8 cellular contexts compared by ENCODE assay signal in genomic region chr6:136792066-136792944, GRCh38. TPM values are rescaled to one million over a fixed set of nuclear protein-coding genes. Genes with fewer than 3 reads are reported as not detected.
A peak's percentile ranks its signal among the peaks of the same experiment; 100 is the strongest.
DNase-seq lines count a peak whose midpoint lies in the region; ATAC-seq and TF ChIP-seq lines count a peak whose summit lies in the region.

A gene with protein sequence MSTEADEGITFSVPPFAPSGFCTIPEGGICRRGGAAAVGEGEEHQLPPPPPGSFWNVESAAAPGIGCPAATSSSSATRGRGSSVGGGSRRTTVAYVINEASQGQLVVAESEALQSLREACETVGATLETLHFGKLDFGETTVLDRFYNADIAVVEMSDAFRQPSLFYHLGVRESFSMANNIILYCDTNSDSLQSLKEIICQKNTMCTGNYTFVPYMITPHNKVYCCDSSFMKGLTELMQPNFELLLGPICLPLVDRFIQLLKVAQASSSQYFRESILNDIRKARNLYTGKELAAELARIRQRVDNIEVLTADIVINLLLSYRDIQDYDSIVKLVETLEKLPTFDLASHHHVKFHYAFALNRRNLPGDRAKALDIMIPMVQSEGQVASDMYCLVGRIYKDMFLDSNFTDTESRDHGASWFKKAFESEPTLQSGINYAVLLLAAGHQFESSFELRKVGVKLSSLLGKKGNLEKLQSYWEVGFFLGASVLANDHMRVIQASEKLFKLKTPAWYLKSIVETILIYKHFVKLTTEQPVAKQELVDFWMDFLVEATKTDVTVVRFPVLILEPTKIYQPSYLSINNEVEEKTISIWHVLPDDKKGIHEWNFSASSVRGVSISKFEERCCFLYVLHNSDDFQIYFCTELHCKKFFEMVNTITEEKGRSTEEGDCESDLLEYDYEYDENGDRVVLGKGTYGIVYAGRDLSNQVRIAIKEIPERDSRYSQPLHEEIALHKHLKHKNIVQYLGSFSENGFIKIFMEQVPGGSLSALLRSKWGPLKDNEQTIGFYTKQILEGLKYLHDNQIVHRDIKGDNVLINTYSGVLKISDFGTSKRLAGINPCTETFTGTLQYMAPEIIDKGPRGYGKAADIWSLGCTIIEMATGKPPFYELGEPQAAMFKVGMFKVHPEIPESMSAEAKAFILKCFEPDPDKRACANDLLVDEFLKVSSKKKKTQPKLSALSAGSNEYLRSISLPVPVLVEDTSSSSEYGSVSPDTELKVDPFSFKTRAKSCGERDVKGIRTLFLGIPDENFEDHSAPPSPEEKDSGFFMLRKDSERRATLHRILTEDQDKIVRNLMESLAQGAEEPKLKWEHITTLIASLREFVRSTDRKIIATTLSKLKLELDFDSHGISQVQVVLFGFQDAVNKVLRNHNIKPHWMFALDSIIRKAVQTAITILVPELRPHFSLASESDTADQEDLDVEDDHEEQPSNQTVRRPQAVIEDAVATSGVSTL (N-terminal part only) (minus strand): TSS chr6:136792477. CDS start chr6:136792157, 320 bp downstream.

- peak within 1 kb of the TSS; percentile 95 for H3K4me3 ChIP-seq in CD4-positive, CD25-positive, alpha-beta regulatory T cell (ENCODE audit: low read depth, low read length)
- peak within 1 kb of the TSS; percentile 60 for H3K4me3 ChIP-seq in ectodermal cell (ENCODE audit: insufficient read depth, low read depth, low read length)
- peak within 1 kb of the TSS; percentile 85 to 94 for H3K4me3 ChIP-seq in mesenchymal stem cell (ENCODE audit: insufficient read depth in 1 of 2, low read depth in 1 of 2, low read length in 2 of 2)

- H3K9ac ChIP-seq in mesenchymal stem cell (ENCODE audit: low read length), result peak within 1 kb of the TSS; percentile 94

- peak within 1 kb of the TSS; percentile 37 for H2BK120ac ChIP-seq in mesenchymal stem cell (ENCODE audit: low read depth, low read length)

- no peaks in the 10 kb centered on the region for H3K27me3 ChIP-seq in CD4-positive, CD25-positive, alpha-beta regulatory T cell (ENCODE audit: control insufficient read depth, insufficient read depth, low read length)
- H3K27me3 ChIP-seq in ectodermal cell (ENCODE audit: control insufficient read depth, insufficient read depth, low read length, poor library complexity, severe bottlenecking) (peaks cover 56% of the 10 kb centered on the region), mesenchymal stem cell (ENCODE audit: control insufficient read depth in 1 of 2, insufficient read depth in 1 of 2, low read length in 2 of 2) (no peaks in the 10 kb centered on the region)

- H4K8ac ChIP-seq in mesenchymal stem cell (ENCODE audit: low read length), result peak within 1 kb of the TSS; percentile 61

- no peaks in the 10 kb centered on the region for H3K27me3 Mint-ChIP-seq in CD4-positive, CD25-positive, alpha-beta regulatory T cell
- H3K27me3 Mint-ChIP-seq in activated CD8-positive, alpha-beta T cell treated with anti-CD3 and anti-CD28 coated beads for 36 hours, result no peaks in the 10 kb centered on the region

- peak within 1 kb of the TSS; percentile 88 to 99 for H3K4ac ChIP-seq in mesenchymal stem cell (ENCODE audit: low read depth in 1 of 2, low read length in 2 of 2)

- peak within 1 kb of the TSS; percentile 94 for H2AFZ ChIP-seq in mesenchymal stem cell (ENCODE audit: low read depth, low read length)

- peaks cover 0 to 1% (median 0%) of the 10 kb centered on the region in 7 donors for H3K9me3 Mint-ChIP-seq in CD4-positive, CD25-positive, alpha-beta regulatory T cell
- no peaks in the 10 kb centered on the region for H3K9me3 Mint-ChIP-seq in activated CD8-positive, alpha-beta T cell treated with anti-CD3 and anti-CD28 coated beads for 36 hours

- H2BK5ac ChIP-seq in mesenchymal stem cell (ENCODE audit: low read depth, low read length, poor library complexity, severe bottlenecking), result no peak within 1 kb of the TSS

- POLR2A ChIA-PET in activated CD8-positive, alpha-beta T cell treated with anti-CD3 and anti-CD28 coated beads for 36 hours (lab: Charles Lee), result interaction anchor here (0.7 to 2.9 kb wide), 27 partner anchors 9 to 502 kb away, joined by 3 to 29 read pairs (median 4); partner anchors contain the start of genes BCLAF1, PEX7 and SLC35D3

- 0% methylated on average over 108 of the region's 108 CpGs for WGBS in ectodermal cell, 2 experiments
- WGBS in mesenchymal stem cell, result under 1% methylated on average over 92 of the region's 108 CpGs

- H3K4me1 ChIP-seq in CD4-positive, CD25-positive, alpha-beta regulatory T cell (ENCODE audit: control insufficient read depth, insufficient read depth, low read length, poor library complexity, severe bottlenecking), result peaks cover 40% of the 10 kb centered on the region
- H3K4me1 ChIP-seq in ectodermal cell (ENCODE audit: control insufficient read depth, insufficient read depth, low read length), result peaks cover 6% of the 10 kb centered on the region
- peaks cover 7% of the 10 kb centered on the region for H3K4me1 ChIP-seq in mesenchymal stem cell (ENCODE audit: control insufficient read depth, insufficient read depth, low read depth, low read length)

- H2AK5ac ChIP-seq in mesenchymal stem cell (ENCODE audit: low read length, severe bottlenecking), result no peak within 1 kb of the TSS

- H2BK12ac ChIP-seq in mesenchymal stem cell (ENCODE audit: low read length in 2 of 2), result peak within 1 kb of the TSS; percentile 69 to 98

- CTCF ChIA-PET in activated CD8-positive, alpha-beta T cell treated with anti-CD3 and anti-CD28 coated beads for 36 hours (lab: Charles Lee), result interaction anchor here (0.7 to 5.1 kb wide), 71 partner anchors 8 to 503 kb away, joined by 3 to 370 read pairs (median 6); partner anchors contain the start of genes BCLAF1 and PEX7

- H3K79me1 ChIP-seq in mesenchymal stem cell (replicated peaks; ENCODE audit: low read length, poor library complexity, severe bottlenecking), result peaks cover 11% of the 10 kb centered on the region

- peak within 1 kb of the TSS; percentile 95 to 98 (median 98) for H3K27ac Mint-ChIP-seq in CD4-positive, CD25-positive, alpha-beta regulatory T cell
- H3K27ac Mint-ChIP-seq in activated CD8-positive, alpha-beta T cell treated with anti-CD3 and anti-CD28 coated beads for 36 hours, result peak within 1 kb of the TSS; percentile 96

- H2BK15ac ChIP-seq in mesenchymal stem cell (ENCODE audit: low read depth, poor library complexity, severe bottlenecking), result peak within 1 kb of the TSS; percentile 95

- peaks cover 16 to 39% (median 28%) of the 10 kb centered on the region in 4 donors for H3K4me1 Mint-ChIP-seq in CD4-positive, CD25-positive, alpha-beta regulatory T cell
- peaks cover 37% of the 10 kb centered on the region for H3K4me1 Mint-ChIP-seq in activated CD8-positive, alpha-beta T cell treated with anti-CD3 and anti-CD28 coated beads for 36 hours (ENCODE audit: low read depth)

- H3K9me3 ChIP-seq in CD4-positive, CD25-positive, alpha-beta regulatory T cell (ENCODE audit: control insufficient read depth in 2 of 2, low read length in 2 of 2), result no peaks in the 10 kb centered on the region
- H3K9me3 ChIP-seq in ectodermal cell (ENCODE audit: control insufficient read depth, low read length) (no peaks in the 10 kb centered on the region), mesenchymal stem cell (ENCODE audit: control insufficient read depth, low read length) (no peaks in the 10 kb centered on the region)

- H3K4me2 ChIP-seq in mesenchymal stem cell (ENCODE audit: low read length, poor library complexity, severe bottlenecking), result peak within 1 kb of the TSS; percentile 99

- peak within 1 kb of the TSS; percentile 49 to 100 for H3K14ac ChIP-seq in mesenchymal stem cell (ENCODE audit: low read length in 2 of 2)

- H3K36me3 Mint-ChIP-seq in CD4-positive, CD25-positive, alpha-beta regulatory T cell, result peaks cover 3% of the 10 kb centered on the region
- H3K36me3 Mint-ChIP-seq in activated CD8-positive, alpha-beta T cell treated with anti-CD3 and anti-CD28 coated beads for 36 hours (ENCODE audit: low read depth), result peaks cover 3% of the 10 kb centered on the region

- H4K91ac ChIP-seq in mesenchymal stem cell (ENCODE audit: low read length), result peak within 1 kb of the TSS; percentile 85

- H3K23ac ChIP-seq in mesenchymal stem cell (ENCODE audit: low read length in 2 of 2), result peak within 1 kb of the TSS; percentile 30 to 96

- DNase-seq in CD4-positive, CD25-positive, alpha-beta regulatory T cell, result peak; percentile 87 to 95 (median 93)
- DNase-seq in NCI-H748 treated with DMSO at 0.1 percent for 48 hours (lab: John Stamatoyannopoulos, UW) (peak; percentile 66), mesenchymal stem cell (peak; percentile 85)
- peak; percentile 88 for DNase-seq in activated CD8-positive, alpha-beta T cell treated with anti-CD3 and anti-CD28 coated beads for 36 hours
- peak; percentile 84 for DNase-seq in stimulated activated CD8-positive, alpha-beta memory T cell treated with anti-CD3 and anti-CD28 coated beads, Interleukin-12 subunit alpha, Interleukin-12 subunit beta, amount 100 ng/mL, for 4 hours (ENCODE audit: low read depth)

- intact Hi-C loops in activated CD8-positive, alpha-beta T cell treated with anti-CD3 and anti-CD28 coated beads for 36 hours (cut with micrococcal nuclease), result no loop called here

- TF ChIP-seq CTCF in activated CD8-positive, alpha-beta T cell treated with anti-CD3 and anti-CD28 coated beads for 36 hours (IDR thresholded peaks at IDR 0.05), result no peak

- H3K27ac ChIP-seq in CD4-positive, CD25-positive, alpha-beta regulatory T cell (ENCODE audit: insufficient read depth, low read length, poor library complexity, severe bottlenecking), result peak within 1 kb of the TSS; percentile 99
- no peak within 1 kb of the TSS for H3K27ac ChIP-seq in ectodermal cell (ENCODE audit: insufficient read depth, low read depth, low read length, poor library complexity, severe bottlenecking)
- H3K27ac ChIP-seq in mesenchymal stem cell (ENCODE audit: low read length, poor library complexity, severe bottlenecking), result peak within 1 kb of the TSS; percentile 13

- H3K36me3 ChIP-seq in CD4-positive, CD25-positive, alpha-beta regulatory T cell (ENCODE audit: control insufficient read depth, insufficient read depth, low read length), result no peaks in the 10 kb centered on the region
- H3K36me3 ChIP-seq in ectodermal cell (ENCODE audit: control insufficient read depth, insufficient read depth, low read length) (no peaks in the 10 kb centered on the region), mesenchymal stem cell (ENCODE audit: control insufficient read depth in 1 of 2, insufficient read depth in 2 of 2, low read depth in 1 of 2, low read length in 2 of 2) (no peaks in the 10 kb centered on the region)

- ATAC-seq in CD4-positive, CD25-positive, alpha-beta regulatory T cell (ENCODE audit: low read depth in 2 of 2), result peak; percentile 79 to 80
- peak; percentile 55 for ATAC-seq in GM19351 (IDR thresholded peaks at IDR 0.05; ENCODE audit: unreplicated experiment)
- peak; percentile 40 for ATAC-seq in HG03469 (IDR thresholded peaks at IDR 0.05; ENCODE audit: unreplicated experiment)
- peak; percentile 79 for ATAC-seq in activated CD8-positive, alpha-beta T cell treated with anti-CD3 and anti-CD28 coated beads for 36 hours

- H3K4me3 Mint-ChIP-seq in CD4-positive, CD25-positive, alpha-beta regulatory T cell, result peak within 1 kb of the TSS; percentile 98 to 99 (median 98)
- peak within 1 kb of the TSS; percentile 83 for H3K4me3 Mint-ChIP-seq in activated CD8-positive, alpha-beta T cell treated with anti-CD3 and anti-CD28 coated beads for 36 hours

- peak within 1 kb of the TSS; percentile 82 to 99 for H3K18ac ChIP-seq in mesenchymal stem cell (ENCODE audit: low read depth in 1 of 2, low read length in 2 of 2)

RNA-seq across cellular contexts. Expression of the gene that starts here (rescaled TPM):
- 44.0 TPM for total RNA-seq in CD4-positive, CD25-positive, alpha-beta regulatory T cell
- 10 to 100 TPM; 14.4 to 25.9 (median 17.9) TPM for polyA plus RNA-seq in CD4-positive, CD25-positive, alpha-beta regulatory T cell
- total RNA-seq in activated CD8-positive, alpha-beta T cell treated with anti-CD3 and anti-CD28 coated beads for 36 hours, result 1 to 10 TPM; 4.4 to 4.6 TPM
- 0.56 TPM for polyA plus RNA-seq in ectodermal cell (2013, experiment 1 of 4)
- polyA plus RNA-seq in ectodermal cell (2013, experiment 2 of 4), result 0.44 TPM
- polyA plus RNA-seq in ectodermal cell (2013, experiment 3 of 4), result 0.75 TPM
- 0.24 TPM for polyA plus RNA-seq in ectodermal cell (2013, experiment 4 of 4)
- polyA plus RNA-seq in mesenchymal stem cell (2013, experiment 1 of 2), result 9.8 TPM
- 10.1 TPM for polyA plus RNA-seq in mesenchymal stem cell (2013, experiment 2 of 2)
